In genomic region chr9:132059351-132059750, GRCh38 we compare ENCODE assay signal across 14 cellular contexts.
"Had no signal": no experiment of that assay in that cellular context is flagged by ENCODE, and none has a peak within 500 bp of the region (broad histone marks: within the 10 kb centered on the region; RNA-seq: fewer than 3 reads in every experiment).

No MANE protein-coding gene starts in this region.

- H3K4me3 ChIP-seq: body of pancreas, esophagus squamous epithelium, gastroesophageal sphincter, heart left ventricle, lung, upper lobe of left lung had no signal

- H3K27me3 ChIP-seq: body of pancreas, esophagus squamous epithelium, gastroesophageal sphincter, heart left ventricle, upper lobe of left lung had no signal

- DNase-seq: activated CD4-positive, alpha-beta T cell treated with anti-CD3 and anti-CD28 coated beads for 1 hour; activated gamma-delta T cell treated with Interleukin-2 at 50 U/mL for 16 hours; activated T-cell treated with anti-CD3 and anti-CD28 coated beads, Interleukin-2, amount 50 U/mL, for 1 hour; body of pancreas; esophagus squamous epithelium; left cardiac atrium; naive B cell; stimulated activated CD4-positive, alpha-beta T cell treated with anti-CD3 and anti-CD28 coated beads, Interleukin-4, amount 100 ng/mL, for 24 hours; stimulated activated naive CD8-positive, alpha-beta T cell treated with anti-CD3 and anti-CD28 coated beads, Interleukin-15, Interleukin-2, amounts not matched to agents 100 U/mL and 50 U/mL, for 24 hours; T-cell had no signal

- H3K27ac ChIP-seq: body of pancreas, esophagus squamous epithelium, gastroesophageal sphincter, heart left ventricle, upper lobe of left lung had no signal
